8 cellular contexts compared by ENCODE assay signal in the genomic region with DNA sequence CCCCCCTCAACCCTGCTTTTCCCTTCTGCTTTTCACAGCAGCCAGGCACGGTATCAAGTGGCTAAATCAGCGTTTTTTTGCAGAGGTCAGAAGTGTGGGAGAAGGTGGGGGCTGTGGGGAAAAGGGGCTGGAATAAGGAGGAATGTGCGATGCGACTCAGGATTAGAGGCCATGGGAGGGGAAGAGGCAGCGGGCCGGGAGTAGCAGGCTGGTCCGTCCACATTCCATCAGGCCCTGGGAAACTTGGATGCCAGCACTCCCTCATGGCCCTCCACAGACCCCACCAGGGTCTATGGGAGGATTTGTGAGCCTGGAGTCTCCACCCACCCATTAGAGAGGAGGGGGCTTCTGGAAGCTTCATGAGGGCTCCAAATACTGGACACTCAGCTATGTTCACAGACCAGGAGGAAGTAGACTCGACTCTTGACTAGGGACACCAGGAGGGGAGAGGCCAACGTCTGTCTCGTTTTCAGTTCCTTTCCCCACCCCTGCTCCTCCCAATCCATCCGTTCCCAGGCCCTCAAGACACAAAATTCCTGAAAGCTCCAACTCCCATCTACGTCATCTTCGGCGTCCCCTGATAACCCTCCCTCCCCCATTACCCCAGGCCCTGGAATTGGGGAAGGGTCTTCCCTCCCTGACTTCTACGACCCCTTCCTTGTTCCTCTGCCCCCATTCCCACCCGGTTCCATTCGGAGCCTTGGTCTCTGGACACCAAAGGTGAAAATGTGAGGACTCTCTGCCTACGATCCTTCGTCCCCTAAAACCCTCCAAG. TPM values are rescaled to one million over a fixed set of nuclear protein-coding genes. Genes with fewer than 3 reads are reported as not detected.
DNase-seq lines count a peak whose midpoint lies in the region; ATAC-seq and TF ChIP-seq lines count a peak whose summit lies in the region.

No MANE protein-coding gene starts in this region.

- H3K4me3 ChIP-seq in neural cell (ENCODE audit: low read length): peak overlapping the region; percentile 86

- H2BK5ac ChIP-seq in H9 (ENCODE audit: insufficient read length, low read length): no peak overlapping the region

- no peak overlapping the region for H3K23ac ChIP-seq in H9 (ENCODE audit: insufficient read length, low read depth, low read length)

- peak overlapping the region; percentile 65 for H4K91ac ChIP-seq in H9 (ENCODE audit: insufficient read length, low read depth, low read length)

- no peak overlapping the region for H2BK15ac ChIP-seq in H9 (ENCODE audit: low read depth, low read length)

- H4K8ac ChIP-seq in H9 (replicated peaks; ENCODE audit: insufficient read length, low read depth, low read length): no peak overlapping the region

- H3K27me3 Mint-ChIP-seq in CD14-positive monocyte (ENCODE audit: low read depth in 3 of 3) (peaks cover 14 to 22% (median 18%) of the 10 kb centered on the region in 3 donors), H9 (ENCODE audit: low read depth) (peaks cover 24% of the 10 kb centered on the region)

- peak overlapping the region; percentile 77 for H3K4me2 ChIP-seq in H9 (ENCODE audit: insufficient read depth, insufficient read length, low read length)
- peak overlapping the region; percentile 58 for H3K4me2 ChIP-seq in neural cell (ENCODE audit: low read length)

- no peaks in the 10 kb centered on the region for H3K36me3 ChIP-seq in neural cell (ENCODE audit: insufficient read depth, low read length)

- peak overlapping the region; percentile 84 to 96 for H3K4me3 Mint-ChIP-seq in CD14-positive monocyte
- peak overlapping the region; percentile 89 to 94 for H3K4me3 Mint-ChIP-seq in H9

- H3K18ac ChIP-seq in H9 (ENCODE audit: insufficient read length, low read depth, low read length): peak overlapping the region; percentile 92

- H3K4me1 Mint-ChIP-seq in CD14-positive monocyte: peaks cover 74% of the 10 kb centered on the region
- peaks cover 38 to 51% of the 10 kb centered on the region in 2 experiments for H3K4me1 Mint-ChIP-seq in H9

- no peaks in the 10 kb centered on the region for H3K79me1 ChIP-seq in H9 (ENCODE audit: insufficient read depth, low read depth, low read length, poor library complexity, severe bottlenecking)

- H3T11ph ChIP-seq in H9 (ENCODE audit: low read length): no peak overlapping the region

- H3K27ac Mint-ChIP-seq in CD14-positive monocyte: peak overlapping the region; percentile 88 to 95 (median 92)
- peak overlapping the region; percentile 95 to 99 (median 98) for H3K27ac Mint-ChIP-seq in H9

- H3K14ac ChIP-seq in H9 (ENCODE audit: insufficient read depth, low read length): peak overlapping the region; percentile 84; the same call in 1 of the 2 replicates

- intact Hi-C loops in CD14-positive monocyte (cut with micrococcal nuclease): loop anchor here in 1 of 2 donors (1.0 kb wide), 1 partner anchor 9 kb away; no protein-coding TSS in a partner anchor

- H3K9me3 Mint-ChIP-seq in CD14-positive monocyte (peaks cover 2 to 23% (median 16%) of the 10 kb centered on the region in 7 donors), H9 (peaks cover 3 to 12% of the 10 kb centered on the region in 2 experiments; a peak in 4 of 5 replicates)

- no peak overlapping the region for H3K56ac ChIP-seq in H9 (ENCODE audit: insufficient read length, low read depth, low read length)

- no CpG with 5 or more reads among the region's 19 CpGs for WGBS in H9 (ENCODE audit: extremely low coverage, insufficient read length, low lambda C conversion rate)

- H2AFZ ChIP-seq in H9 (ENCODE audit: low read length) (no peak overlapping the region), neural cell (ENCODE audit: low read depth, low read length) (peak overlapping the region; percentile 58)

- peaks cover 4% of the 10 kb centered on the region; the same call in 1 of the 2 replicates for H3K27me3 ChIP-seq in H9 (ENCODE audit: insufficient read depth, low read length)
- H3K27me3 ChIP-seq in neural cell (ENCODE audit: insufficient read depth, low read depth, low read length): peaks cover 5% of the 10 kb centered on the region

- H3K9me2 ChIP-seq in neural cell (ENCODE audit: insufficient read depth, low read length): no peaks in the 10 kb centered on the region

- H3K36me3 Mint-ChIP-seq in CD14-positive monocyte (peaks cover 33 to 40% of the 10 kb centered on the region in 2 donors), H9 (ENCODE audit: insufficient read depth in 1 of 3, low read depth in 3 of 3) (peaks cover 0 to 6% (median 4%) of the 10 kb centered on the region in 3 experiments; a peak in 5 of 7 replicates)

- H2BK120ac ChIP-seq in H9 (ENCODE audit: low read depth, low read length, poor library complexity, severe bottlenecking): peak overlapping the region; percentile 52

- no peak for DNase-seq in CD14-positive monocyte (ENCODE audit: low spot score)
- DNase-seq in H9: peak; percentile 73
- peak; percentile 79 for DNase-seq in cerebellar cortex (ENCODE audit: low spot score)
- DNase-seq in NCI-H524 (lab: John Stamatoyannopoulos, UW): no peak
- DNase-seq in NCI-H524 treated with DMSO at 0.1 percent for 48 hours (lab: John Stamatoyannopoulos, UW): no peak

- no peaks in the 10 kb centered on the region for H3K79me2 ChIP-seq in H9 (ENCODE audit: insufficient read depth, low read length)
- no peaks in the 10 kb centered on the region for H3K79me2 ChIP-seq in neural cell (replicated peaks; ENCODE audit: insufficient read depth, low read length)

- H4K20me1 ChIP-seq in H9 (ENCODE audit: control insufficient read depth, insufficient read depth, insufficient read length) (no peaks in the 10 kb centered on the region), neural cell (ENCODE audit: insufficient read depth) (no peaks in the 10 kb centered on the region)

- H3K9ac ChIP-seq in H9 (ENCODE audit: extremely low read depth, insufficient read length, low read length) (peak overlapping the region; percentile 77), neural cell (ENCODE audit: low read length) (peak overlapping the region; percentile 67)

- no peak overlapping the region for H2BK20ac ChIP-seq in H9 (ENCODE audit: low read depth, low read length, poor library complexity, severe bottlenecking)

- H3F3A ChIP-seq in neural cell (ENCODE audit: insufficient read depth, low read length, poor library complexity, severe bottlenecking): no peaks in the 10 kb centered on the region

- TF ChIP-seq CTCF in CD14-positive monocyte (IDR thresholded peaks at IDR 0.05) (no peak), H9 (conservative IDR thresholded peaks at IDR 0.05) (no peak), neural cell (IDR thresholded peaks at IDR 0.05; ENCODE audit: poor library complexity, severe bottlenecking) (no peak)

- no peak overlapping the region; the same call in 1 of the 2 replicates for H3K4ac ChIP-seq in H9 (ENCODE audit: low read depth, low read length)

- peak overlapping the region; percentile 40 for H2BK12ac ChIP-seq in H9 (ENCODE audit: insufficient read length, low read depth, low read length)

- H3K4me1 ChIP-seq in H9 (ENCODE audit: insufficient read depth, low read length): peaks cover 4% of the 10 kb centered on the region; the same call in 1 of the 2 replicates

- ATAC-seq in GM21825 (IDR thresholded peaks at IDR 0.05; ENCODE audit: unreplicated experiment) (no peak), GM21786 (IDR thresholded peaks at IDR 0.05; ENCODE audit: unreplicated experiment) (no peak)

- no peaks in the 10 kb centered on the region for H3K9me3 ChIP-seq in H9 (ENCODE audit: control insufficient read depth, low read depth, low read length)
- H3K9me3 ChIP-seq in neural cell (ENCODE audit: low read length): no peaks in the 10 kb centered on the region

- no peak overlapping the region for H4K5ac ChIP-seq in H9 (ENCODE audit: insufficient read length, low read depth, low read length)

- no peak overlapping the region for H2AK5ac ChIP-seq in H9 (ENCODE audit: insufficient read length, low read length)

- H3K27ac ChIP-seq in H9 (ENCODE audit: insufficient read length, low read depth, low read length) (peak overlapping the region; percentile 71), neural cell (ENCODE audit: low read length) (peak overlapping the region; percentile 12)

- H3K23me2 ChIP-seq in H9 (ENCODE audit: insufficient read length, low read depth, low read length, poor library complexity, severe bottlenecking): peaks cover 26% of the 10 kb centered on the region

- TF ChIP-seq EP300 in neural cell (conservative IDR thresholded peaks at IDR 0.05; ENCODE audit: poor library complexity, severe bottlenecking): no peak

- no peak for TF ChIP-seq RAD21 in neural cell (conservative IDR thresholded peaks at IDR 0.05)

TF ChIP-seq in neural cell, 6 proteins besides CTCF, POLR2A, EP300 and RAD21 (continues in another document):
- no peak for TF ChIP-seq SMC3 (conservative IDR thresholded peaks at IDR 0.05; ENCODE audit: poor library complexity)

RNA-seq across cellular contexts. Expression of gene KCNC3, which starts 3.3 kb away (rescaled TPM):
- under 1 TPM in 1 of 2 donors, not detected in 1; 0.04 TPM for polyA plus RNA-seq in CD14-positive monocyte
- 15.2 and 17.3 TPM in 2 replicates for total RNA-seq in H9 (2021)
- polyA plus RNA-seq in neural cell: 0.97 and 1.1 TPM in 2 replicates
- polyA minus RNA-seq in neural cell: 3.8 and 4.1 TPM in 2 replicates

RNA-seq across cellular contexts. Expression of gene NAPSA, which starts 33.0 kb away (rescaled TPM):
- polyA plus RNA-seq in CD14-positive monocyte (under 1 TPM; 0.27 to 0.52 TPM), neural cell (2.2 TPM in 1 of 2 replicates, not detected in the other)
- total RNA-seq in H9 (2021): 0.33 and 0.44 TPM in 2 replicates
- polyA minus RNA-seq in neural cell: not detected in 2 replicates

RNA-seq across cellular contexts. Expression of gene NR1H2, which starts 43.8 kb away (rescaled TPM):
- polyA plus RNA-seq in CD14-positive monocyte (10 to 100 TPM; 77.1 to 78.9 TPM), neural cell (18.5 and 27.7 TPM in 2 replicates)
- 33.2 and 35.8 TPM in 2 replicates for total RNA-seq in H9 (2021)
- 16.7 and 20.7 TPM in 2 replicates for polyA minus RNA-seq in neural cell

RNA-seq across cellular contexts. Expression of gene POLD1, which starts 51.7 kb away (rescaled TPM):
- polyA plus RNA-seq in CD14-positive monocyte (10 to 100 TPM in 1 of 2 donors, 1 to 10 TPM in 1; 9.3 to 15.6 TPM), neural cell (13.1 and 20.2 TPM in 2 replicates)
- total RNA-seq in H9 (2021): 165 and 178 TPM in 2 replicates
- 9.4 and 14.1 TPM in 2 replicates for polyA minus RNA-seq in neural cell

Comparison
In these comparisons a context has a peak if more than half of its experiments do, and no peak if none do; other contexts are left out.
1. DNase-seq: peak in H9 (single experiment) and cerebellar cortex (single experiment); none in CD14-positive monocyte (single experiment), NCI-H524 (0 of 2) and NCI-H524 treated with DMSO at 0.1 percent for 48 hours (single experiment).